8 cellular contexts compared by ENCODE assay signal in genomic region chr20:45362804-45363610, GRCh38. TPM values are rescaled to one million over a fixed set of nuclear protein-coding genes. Genes with fewer than 3 reads are reported as not detected.
DNase-seq lines count a peak whose midpoint lies in the region; ATAC-seq and TF ChIP-seq lines count a peak whose summit lies in the region.

Gene SYS1, plus strand, starts transcription at chr20:45363156. Its CDS starts 376 bp downstream, at chr20:45363532.

- DNase-seq in Caco-2 (peak; percentile 100), HT1080 (ENCODE audit: low read depth) (peak; percentile 98), NOMO-1 (lab: John Stamatoyannopoulos, UW; ENCODE audit: unreplicated experiment in 2 of 2) (peak; percentile 97 to 99), lung microvascular endothelial cell (ENCODE audit: low read depth in 2 of 2) (peak; percentile 98 to 99)
- DNase-seq in effector memory CD4-positive, alpha-beta T cell = peak; percentile 96 to 98 (median 98)
- peak; percentile 96 to 99 (median 98) for DNase-seq in stimulated activated CD4-positive, alpha-beta T cell treated with anti-CD3 and anti-CD28 coated beads, TNF-alpha, amount 100 ng/mL, for 48 hours (ENCODE audit: low read depth in 3 of 3)

- POLR2A ChIA-PET in Caco-2 (lab: Charles Lee) = interaction anchor here (0.5 to 10.3 kb wide), 22 partner anchors 8 to 572 kb away, joined by 3 to 229 read pairs (median 4); partner anchors contain the start of genes PIGT and SDC4
- POLR2A ChIA-PET in activated CD8-positive, alpha-beta memory T cell treated with anti-CD3 and anti-CD28 coated beads for 36 hours (lab: Charles Lee) = interaction anchor here (0.6 to 2.1 kb wide), 13 partner anchors 9 to 80 kb away, joined by 3 to 18 read pairs (median 5); partner anchors contain the start of genes PIGT and SDC4

- peaks cover 46% of the 10 kb centered on the region for H3K4me1 ChIP-seq in Caco-2
- H3K4me1 ChIP-seq in effector memory CD4-positive, alpha-beta T cell (ENCODE audit: control insufficient read depth, insufficient read depth, low read length, poor library complexity, severe bottlenecking) = peaks cover 21% of the 10 kb centered on the region

- peaks cover 46% of the 10 kb centered on the region for H3K4me1 Mint-ChIP-seq in Caco-2 (ENCODE audit: low read depth, unreplicated experiment)

- H3K27me3 Mint-ChIP-seq in Caco-2 (ENCODE audit: insufficient read depth, unreplicated experiment) = no peaks in the 10 kb centered on the region

- peak within 1 kb of the TSS; percentile 87 for H3K4me3 Mint-ChIP-seq in Caco-2 (ENCODE audit: unreplicated experiment)

- H3K27me3 ChIP-seq in Caco-2 (replicated peaks; ENCODE audit: control insufficient read depth, insufficient read depth, low read length) = no peaks in the 10 kb centered on the region
- H3K27me3 ChIP-seq in effector memory CD4-positive, alpha-beta T cell (replicated peaks; ENCODE audit: control insufficient read depth, insufficient read depth, low read length, poor library complexity, severe bottlenecking) = no peaks in the 10 kb centered on the region

- peak; percentile 79 for ATAC-seq in GM21360 (IDR thresholded peaks at IDR 0.05; ENCODE audit: unreplicated experiment)

- peak within 1 kb of the TSS; percentile 91 for H3K27ac Mint-ChIP-seq in Caco-2 (ENCODE audit: unreplicated experiment)

- peaks cover 4% of the 10 kb centered on the region for H3K36me3 ChIP-seq in Caco-2 (ENCODE audit: control insufficient read depth, insufficient read depth, low read length)
- peaks cover 26% of the 10 kb centered on the region for H3K36me3 ChIP-seq in effector memory CD4-positive, alpha-beta T cell (ENCODE audit: control insufficient read depth, insufficient read depth, low read length)

- peak within 1 kb of the TSS; percentile 93 for H3K4me3 ChIP-seq in Caco-2 (ENCODE audit: low read depth, low read length)
- peak within 1 kb of the TSS; percentile 92 for H3K4me3 ChIP-seq in effector memory CD4-positive, alpha-beta T cell (ENCODE audit: insufficient read depth, low read depth, low read length, poor library complexity, severe bottlenecking)

- no peaks in the 10 kb centered on the region for H3K9me3 Mint-ChIP-seq in Caco-2 (ENCODE audit: unreplicated experiment)

- no peaks in the 10 kb centered on the region for H3K9me3 ChIP-seq in Caco-2
- no peaks in the 10 kb centered on the region for H3K9me3 ChIP-seq in effector memory CD4-positive, alpha-beta T cell (ENCODE audit: control insufficient read depth, low read length)

- no TSS peak for BruUV-seq in Caco-2 (replicated peaks; lab: Mats Ljungman, UMichigan)

- CTCF ChIA-PET in Caco-2 (lab: Charles Lee) = interaction anchor here (0.6 to 8.0 kb wide), 40 partner anchors 8 to 578 kb away, joined by 3 to 134 read pairs (median 4); partner anchors contain the start of genes PCIF1, PIGT, SDC4 and WFDC10A
- CTCF ChIA-PET in activated CD8-positive, alpha-beta memory T cell treated with anti-CD3 and anti-CD28 coated beads for 36 hours (lab: Charles Lee) = interaction anchor here (0.7 to 6.6 kb wide), 24 partner anchors 9 to 408 kb away, joined by 3 to 63 read pairs (median 5); partner anchors contain the start of genes PIGT, SDC4 and TP53TG5

- peak within 1 kb of the TSS; percentile 100 for H3K27ac ChIP-seq in effector memory CD4-positive, alpha-beta T cell (ENCODE audit: insufficient read depth, low read length, poor library complexity, severe bottlenecking)

- intact Hi-C loops in Caco-2 (cut with micrococcal nuclease; ENCODE audit: unreplicated experiment) = loop anchor here (1.0 kb wide), 5 partner anchors 20 to 408 kb away; partner anchors contain the start of gene PIGT

- H3K36me3 Mint-ChIP-seq in Caco-2 (ENCODE audit: insufficient read depth, unreplicated experiment) = peaks cover 35% of the 10 kb centered on the region

- peak; percentile 98 for TF ChIP-seq CTCF in Caco-2 (IDR thresholded peaks at IDR 0.05; ENCODE audit: insufficient read depth in 1 of 2, low read depth in 1 of 2, low read length in 1 of 2, severe bottlenecking in 1 of 2, unreplicated experiment in 1 of 2)

RNA-seq across cellular contexts. Expression of gene SYS1, which starts in this region (rescaled TPM):
- total RNA-seq in Caco-2 (2022) (62.1 and 67.1 TPM in 2 replicates), lung microvascular endothelial cell (15.9 and 28.4 TPM in 2 replicates)
- 16.2 and 28.9 TPM in 2 replicates for total RNA-seq in HT1080 (2014; rRNA removed; shearing (Covaris generic))
- polyA plus RNA-seq in HT1080 (2015; cell fraction: cytosol; rRNA removed) = 18.7 and 19.1 TPM in 2 replicates
- 10.9 and 13.6 TPM in 2 replicates for polyA plus RNA-seq in HT1080 (2015; cell fraction: nucleus; rRNA removed)
- total RNA-seq in activated CD8-positive, alpha-beta memory T cell treated with anti-CD3 and anti-CD28 coated beads for 36 hours = 10 to 100 TPM; 33.2 to 38.8 TPM

Comparison
In these comparisons a context has a peak if more than half of its experiments do, and no peak if none do; other contexts are left out.
1. Peak in every context shown above with its lines: DNase-seq, ATAC-seq, H3K4me3 ChIP-seq and H3K27ac ChIP-seq.